In the genomic region with DNA sequence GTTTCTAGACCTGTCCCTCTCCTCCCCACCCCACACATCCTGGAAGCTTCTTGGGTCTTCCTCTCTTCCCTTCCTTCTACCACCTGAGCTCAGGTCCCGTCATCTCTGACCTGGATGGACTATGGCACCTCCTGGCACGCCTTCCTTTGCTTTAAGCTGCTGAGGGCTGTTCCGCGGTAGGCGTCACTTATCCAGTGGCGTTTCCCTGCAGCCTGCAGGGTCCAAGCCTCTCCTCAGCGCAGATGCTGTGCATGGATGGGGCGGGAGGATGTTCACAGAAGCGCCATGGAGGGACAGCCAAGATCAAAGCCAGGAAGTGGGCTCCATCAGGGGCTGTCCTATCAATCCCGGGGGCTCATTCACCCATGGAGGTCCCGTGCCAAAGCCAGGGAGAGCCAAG, we compare ENCODE assay signal across 9 cellular contexts.
"Had no signal": no experiment of that assay in that cellular context is flagged by ENCODE, and none has a peak within 500 bp of the region (broad histone marks: within the 10 kb centered on the region; RNA-seq: fewer than 3 reads in every experiment).

No MANE protein-coding gene starts in this region.

- H3K27me3 ChIP-seq: upper lobe of left lung had no signal

- H3K4me3 Mint-ChIP-seq: activated naive CD4-positive, alpha-beta T cell treated with anti-CD3 and anti-CD28 coated beads, Interleukin-2, amount 10 ng/mL, durations not matched to agents 7 days and 5 days; activated T-cell treated with anti-CD3 and anti-CD28 coated beads, Interleukin-2, amount 50 U/mL, for 4 hours; effector memory CD8-positive, alpha-beta T cell; naive B cell had no signal

- DNase-seq: kidney glomerular epithelial cell had no signal

- H3K4me2 ChIP-seq: hepatocyte had no signal

- H3K36me3 ChIP-seq: sigmoid colon, thoracic aorta, upper lobe of left lung had no signal

- H3K4me3 ChIP-seq: hepatocyte, sigmoid colon, thoracic aorta, upper lobe of left lung had no signal

- H3K9me3 Mint-ChIP-seq: activated naive CD4-positive, alpha-beta T cell treated with anti-CD3 and anti-CD28 coated beads, Interleukin-2, amount 10 ng/mL, durations not matched to agents 7 days and 5 days; activated T-cell treated with anti-CD3 and anti-CD28 coated beads, Interleukin-2, amount 50 U/mL, for 4 hours; effector memory CD8-positive, alpha-beta T cell had no signal

- H3K4me1 Mint-ChIP-seq: activated naive CD4-positive, alpha-beta T cell treated with anti-CD3 and anti-CD28 coated beads, Interleukin-2, amount 10 ng/mL, durations not matched to agents 7 days and 5 days had no signal

- H2AFZ ChIP-seq: hepatocyte had no signal

- H3K36me3 Mint-ChIP-seq: activated naive CD4-positive, alpha-beta T cell treated with anti-CD3 and anti-CD28 coated beads, Interleukin-2, amount 10 ng/mL, durations not matched to agents 7 days and 5 days; naive B cell had no signal

- H3K79me2 ChIP-seq: hepatocyte had no signal

- H3K9me3 ChIP-seq: sigmoid colon, thoracic aorta, upper lobe of left lung had no signal

- H3K27ac Mint-ChIP-seq: activated naive CD4-positive, alpha-beta T cell treated with anti-CD3 and anti-CD28 coated beads, Interleukin-2, amount 10 ng/mL, durations not matched to agents 7 days and 5 days; effector memory CD8-positive, alpha-beta T cell; naive B cell had no signal

- H3K27ac ChIP-seq: hepatocyte, sigmoid colon, thoracic aorta, upper lobe of left lung had no signal

- H3K4me1 ChIP-seq: sigmoid colon had no signal
